Comparison of ENCODE assay signal across 7 cellular contexts in the genomic region with DNA sequence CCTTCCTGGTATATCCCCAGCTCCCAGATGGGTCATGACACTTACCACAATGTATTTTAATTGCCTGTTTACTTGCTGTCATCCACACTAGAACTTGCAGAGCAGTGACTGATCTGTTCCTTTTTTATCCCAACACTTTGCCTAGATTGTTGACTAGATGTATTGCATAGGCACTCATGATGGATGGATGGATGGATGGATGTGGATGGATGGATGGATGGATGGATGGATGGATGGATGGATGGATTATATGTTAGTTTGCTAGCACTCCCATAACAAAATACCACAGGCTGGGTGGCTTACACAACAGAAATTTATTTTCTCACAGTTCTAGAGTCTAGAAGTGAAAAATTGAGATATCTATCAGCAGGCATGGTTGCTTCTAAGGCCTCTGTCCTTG.
"Had no signal": no experiment of that assay in that cellular context is flagged by ENCODE, and none has a peak within 500 bp of the region (broad histone marks: within the 10 kb centered on the region; RNA-seq: fewer than 3 reads in every experiment).

No MANE protein-coding gene starts in this region.

- H3K27ac ChIP-seq: GM23248, HL-60 had no signal

- H3K36me3 ChIP-seq: HAP-1 had no signal

- DNase-seq: GM23248, GOT3, H7, KG1 had no signal

- H3K4me3 ChIP-seq: GM23248, HAP-1, K562 had no signal

- H3K9me3 ChIP-seq: HAP-1 had no signal
